Comparison of ENCODE assay signal across 12 cellular contexts in genomic region chr12:6273209-6273928, GRCh38. TPM values are rescaled to one million over a fixed set of nuclear protein-coding genes. Genes with fewer than 3 reads are reported as not detected.
DNase-seq lines count a peak whose midpoint lies in the region; ATAC-seq and TF ChIP-seq lines count a peak whose summit lies in the region.
"Had no signal": no experiment of that assay in that cellular context is flagged by ENCODE, and none has a peak within 500 bp of the region (broad histone marks: within the 10 kb centered on the region; RNA-seq: fewer than 3 reads in every experiment).

No MANE protein-coding gene starts in this region.

- no peaks in the 10 kb centered on the region for H3K9me3 Mint-ChIP-seq in endothelial cell (ENCODE audit: unreplicated experiment)
- no peaks in the 10 kb centered on the region for H3K9me3 Mint-ChIP-seq in neural crest cell

- H3K27me3 ChIP-seq in KMS-11 (ENCODE audit: insufficient read depth, low read depth), result no peaks in the 10 kb centered on the region

- no peaks in the 10 kb centered on the region for H4K20me1 ChIP-seq in KMS-11 (ENCODE audit: insufficient read depth)

- peaks cover 6% of the 10 kb centered on the region for H3K36me3 Mint-ChIP-seq in endothelial cell (ENCODE audit: low read depth, unreplicated experiment)
- no peaks in the 10 kb centered on the region for H3K36me3 Mint-ChIP-seq in neural crest cell (ENCODE audit: low read depth)

- DNase-seq in endothelial cell (ENCODE audit: low spot score), result peak; percentile 37
- no peak for DNase-seq in neural crest cell (ENCODE audit: low read depth, low spot score)
- DNase-seq in stimulated activated CD4-positive, alpha-beta T cell treated with anti-CD3 and anti-CD28 coated beads, Interleukin-4, amount 100 ng/mL, for 24 hours, result no peak
- DNase-seq: NCI-H2081 treated with DMSO at 0.1 percent for 48 hours; stimulated activated naive CD4-positive, alpha-beta T cell had no signal

- no peaks in the 10 kb centered on the region for H3K36me3 ChIP-seq in KMS-11 (ENCODE audit: insufficient read depth)

- no peak overlapping the region for H3K4me3 Mint-ChIP-seq in endothelial cell (ENCODE audit: unreplicated experiment)
- peak overlapping the region; percentile 58 for H3K4me3 Mint-ChIP-seq in neural crest cell

- H3K4me1 Mint-ChIP-seq in endothelial cell (ENCODE audit: unreplicated experiment) (peaks cover 32% of the 10 kb centered on the region), neural crest cell (peaks cover 36% of the 10 kb centered on the region)

- no peak overlapping the region for H3K4me3 ChIP-seq in KMS-11 (IDR thresholded peaks at IDR 0.05; ENCODE audit: insufficient read depth, low read depth, low read length)

- H3K9ac ChIP-seq in KMS-11, result peak overlapping the region; percentile 15; the same call in 1 of the 2 replicates

- no peaks in the 10 kb centered on the region for H3K79me2 ChIP-seq in KMS-11 (ENCODE audit: insufficient read depth, low read depth)

- ATAC-seq in GM18861 (IDR thresholded peaks at IDR 0.05; ENCODE audit: unreplicated experiment) (no peak), GM21786 (IDR thresholded peaks at IDR 0.05; ENCODE audit: unreplicated experiment) (no peak), GM18520 (IDR thresholded peaks at IDR 0.05; ENCODE audit: unreplicated experiment) (no peak)

- H2AFZ ChIP-seq in KMS-11 (ENCODE audit: low read depth), result peak overlapping the region; percentile 47; the same call in 1 of the 2 replicates

- TF ChIP-seq CTCF in 22Rv1 (IDR thresholded peaks at IDR 0.05), result peak; percentile 13; the same call in 1 of the 2 replicates
- TF ChIP-seq CTCF in KMS-11 (conservative IDR thresholded peaks at IDR 0.05; ENCODE audit: low read depth, low read length), result no peak
- no peak for TF ChIP-seq CTCF in endothelial cell (IDR thresholded peaks at IDR 0.05; ENCODE audit: unreplicated experiment)
- peak; percentile 32 for TF ChIP-seq CTCF in neural crest cell (conservative IDR thresholded peaks at IDR 0.05)

- H3K27me3 Mint-ChIP-seq in endothelial cell (ENCODE audit: unreplicated experiment), result peaks cover 8% of the 10 kb centered on the region
- peaks cover 24% of the 10 kb centered on the region for H3K27me3 Mint-ChIP-seq in neural crest cell (ENCODE audit: low read depth)

- H3K27ac ChIP-seq in 22Rv1 (peak overlapping the region; percentile 1; the same call in 1 of the 2 replicates), KMS-11 (peak overlapping the region; percentile 24; the same call in 1 of the 2 replicates)

- peak overlapping the region; percentile 98 for H3K27ac Mint-ChIP-seq in endothelial cell (ENCODE audit: unreplicated experiment)
- H3K27ac Mint-ChIP-seq in neural crest cell (ENCODE audit: unreplicated experiment), result peak overlapping the region; percentile 63

- H3K4me2 ChIP-seq in KMS-11, result peak overlapping the region; percentile 73

- H3K4me1 ChIP-seq in KMS-11 (ENCODE audit: low read depth, poor library complexity, severe bottlenecking), result peaks cover 35% of the 10 kb centered on the region

RNA-seq across cellular contexts. Expression of gene PLEKHG6, which starts 37.1 kb away (rescaled TPM):
- total RNA-seq in endothelial cell (ENCODE audit: unreplicated experiment) (1.9 TPM), neural crest cell (0.47 and 0.55 TPM in 2 replicates)
- total RNA-seq: Daoy, glomerular endothelial cell had no signal

Comparison
In these comparisons a context has a peak if more than half of its experiments do, and no peak if none do; other contexts are left out.
1. CTCF ChIP-seq: peak in 22Rv1 (single experiment) and neural crest cell (single experiment); none in KMS-11 (single experiment) and endothelial cell (single experiment).